8 cellular contexts compared by ENCODE assay signal in the genomic region with DNA sequence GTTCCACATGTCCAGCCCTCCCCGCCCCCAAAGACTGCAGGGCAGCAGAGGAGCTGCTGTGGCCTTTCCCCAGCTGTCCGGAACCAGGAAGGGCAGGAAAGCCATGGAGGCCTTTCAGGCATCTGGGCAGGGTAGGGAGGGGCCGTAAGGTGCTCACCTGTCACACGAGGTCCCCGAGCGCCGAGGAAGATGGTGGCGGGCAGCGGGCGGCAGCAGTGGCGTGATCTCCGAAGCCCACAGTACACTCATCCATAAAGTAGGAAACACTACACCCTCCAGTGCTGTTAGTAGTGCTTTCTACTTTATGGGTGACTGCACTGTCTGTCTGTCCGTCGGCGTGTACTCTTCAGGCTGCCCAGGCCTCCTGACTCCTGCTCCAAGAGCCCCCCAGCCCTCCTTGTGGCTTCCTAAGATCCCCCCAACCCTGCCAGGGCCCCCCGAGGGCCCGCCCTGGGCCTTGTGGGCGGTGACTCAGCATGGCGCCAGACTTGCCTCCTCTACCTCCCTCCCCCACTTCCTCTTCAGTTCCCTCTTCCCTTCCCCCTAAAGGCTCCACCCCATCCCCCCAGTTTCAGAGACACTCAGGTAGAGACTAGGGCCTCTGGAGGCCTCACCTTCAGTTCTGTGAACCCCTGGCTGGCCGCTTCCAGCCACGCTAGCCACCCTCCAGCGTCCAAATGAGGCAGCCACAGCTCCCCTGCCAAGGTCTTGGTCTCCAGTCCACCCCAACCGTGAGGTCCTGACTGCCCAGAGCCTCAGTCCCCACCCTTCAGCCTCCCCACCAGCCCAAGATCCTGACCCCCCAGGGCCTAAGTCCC. TPM values are rescaled to one million over a fixed set of nuclear protein-coding genes. Genes with fewer than 3 reads are reported as not detected.
A peak's percentile ranks its signal among the peaks of the same experiment; 100 is the strongest.
DNase-seq lines count a peak whose midpoint lies in the region; ATAC-seq, FAIRE-seq and TF ChIP-seq lines count a peak whose summit lies in the region.

No MANE protein-coding gene starts in this region.

- FAIRE-seq in GM18507 (lab: Jason Lieb, UNC), result peak; percentile 5

- DNase-seq in GM18507 (ENCODE audit: extremely low spot score, insufficient read length, low read depth) (no peak), ecto neural progenitor cell (ENCODE audit: low spot score) (peak; percentile 44), psoas muscle (no peak), AG20443 (ENCODE audit: low spot score) (no peak), MG63 (no peak)
- DNase-seq in activated CD4-positive, CD25-positive, alpha-beta regulatory T cell treated with anti-CD3 and anti-CD28 coated beads, Interleukin-2, amount 50 U/mL, for 16 hours (ENCODE audit: low read depth, low spot score), result peak; percentile 65

- H3K4me1 ChIP-seq in psoas muscle, result no peaks in the 10 kb centered on the region

- intact Hi-C loops in psoas muscle (cut with DNase I), result no loop called here

- H3K9me3 ChIP-seq in psoas muscle, result no peaks in the 10 kb centered on the region
- H3K9me3 ChIP-seq in MG63, result no peaks in the 10 kb centered on the region

- peaks cover 0 to 24% (median 7%) of the 10 kb centered on the region in 3 donors for H3K27me3 ChIP-seq in psoas muscle (ENCODE audit: insufficient read depth in 3 of 3, low read length in 2 of 3)
- H3K27me3 ChIP-seq in MG63, result no peaks in the 10 kb centered on the region

- H3K4me3 ChIP-seq in psoas muscle, result peak overlapping the region; percentile 52
- H3K4me3 ChIP-seq in MG63, result no peak overlapping the region

- ATAC-seq in psoas muscle, result no peak
- ATAC-seq in HG03045 (IDR thresholded peaks at IDR 0.05; ENCODE audit: unreplicated experiment), result no peak
- ATAC-seq in GM19455 (IDR thresholded peaks at IDR 0.05; ENCODE audit: unreplicated experiment), result no peak

- no peak overlapping the region for H3K27ac ChIP-seq in psoas muscle

- WGBS in psoas muscle, 3 donors, result 73 to 78% (median 77%) methylated on average over 23 of the region's 23 CpGs

- no peaks in the 10 kb centered on the region for H3K36me3 ChIP-seq in psoas muscle (ENCODE audit: insufficient read depth in 1 of 2, low read depth in 1 of 2)
- H3K36me3 ChIP-seq in MG63, result no peaks in the 10 kb centered on the region

- no peak for TF ChIP-seq CTCF in psoas muscle (IDR thresholded peaks at IDR 0.05)

RNA-seq across cellular contexts. Expression of gene TSPOAP1, which starts 2.6 kb away (rescaled TPM):
- 1 to 10 TPM; 2.3 to 6.6 (median 4.4) TPM for total RNA-seq in psoas muscle
- 1 to 10 TPM in 2 of 3 donors, under 1 TPM in 1; 0.40 to 2.1 (median 1.2) TPM for polyA plus RNA-seq in psoas muscle
- 7.0 and 31.1 TPM in 2 replicates for total RNA-seq in MG63 (2014; rRNA removed; shearing (Covaris generic); ENCODE audit: low replicate concordance)

RNA-seq across cellular contexts. Expression of gene SUPT4H1, which starts 20.8 kb away (rescaled TPM):
- 10 to 100 TPM; 52.1 to 58.9 (median 56.2) TPM for total RNA-seq in psoas muscle
- 10 to 100 TPM; 56.6 to 86.8 (median 71.3) TPM for polyA plus RNA-seq in psoas muscle
- total RNA-seq in MG63 (2014; rRNA removed; shearing (Covaris generic); ENCODE audit: low replicate concordance), result 97.2 and 170 TPM in 2 replicates

RNA-seq across cellular contexts. Expression of gene MPO, which starts 50.5 kb away (rescaled TPM):
- under 1 TPM; 0.38 to 0.95 (median 0.57) TPM for total RNA-seq in psoas muscle
- under 1 TPM; 0.11 to 0.26 (median 0.14) TPM for polyA plus RNA-seq in psoas muscle
- not detected in 2 replicates for total RNA-seq in MG63 (2014; rRNA removed; shearing (Covaris generic); ENCODE audit: low replicate concordance)

Comparison
In these comparisons a context has a peak if more than half of its experiments do, and no peak if none do; other contexts are left out.
1. DNase-seq: peak in activated CD4-positive, CD25-positive, alpha-beta regulatory T cell treated with anti-CD3 and anti-CD28 coated beads, Interleukin-2, amount 50 U/mL, for 16 hours (single experiment) and ecto neural progenitor cell (single experiment); none in GM18507 (single experiment), psoas muscle (0 of 2), AG20443 (single experiment) and MG63 (single experiment).